Comparison of ENCODE assay signal across 11 cellular contexts in the genomic region with DNA sequence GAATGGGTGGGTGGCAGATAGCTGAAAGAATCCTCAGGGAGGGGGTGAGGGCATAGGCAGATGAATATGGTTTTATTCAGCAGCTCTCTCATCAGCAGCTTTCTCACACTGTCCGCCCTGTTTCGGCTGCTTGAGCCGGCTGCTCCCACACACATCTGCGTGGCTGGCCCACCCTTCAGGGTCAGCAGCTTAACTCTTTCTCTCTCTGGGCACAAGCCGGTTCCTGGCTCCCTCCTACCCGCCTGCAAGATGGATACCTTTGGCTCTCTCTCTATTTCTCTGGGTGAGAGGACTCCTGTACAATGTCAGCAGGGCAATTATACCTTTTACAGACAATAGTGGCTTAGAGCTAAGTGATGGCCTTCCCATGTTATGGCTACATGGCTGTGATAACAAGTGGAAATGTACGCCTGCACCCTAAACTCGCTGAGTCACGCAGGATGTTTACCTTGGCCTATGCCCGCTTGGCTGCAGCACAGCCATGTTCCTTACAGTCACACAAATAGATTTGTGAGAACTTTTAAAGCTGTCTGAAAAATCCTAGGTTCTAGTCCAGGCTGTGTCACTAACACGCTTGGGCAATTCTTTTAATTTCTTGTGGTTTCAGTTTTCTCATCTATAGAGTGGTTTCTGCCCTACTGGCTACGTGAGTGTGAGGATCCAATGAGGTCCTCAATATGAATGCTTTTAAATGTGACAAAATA. TPM values are rescaled to one million over a fixed set of nuclear protein-coding genes. Genes with fewer than 3 reads are reported as not detected.
DNase-seq lines count a peak whose midpoint lies in the region; ATAC-seq, FAIRE-seq and TF ChIP-seq lines count a peak whose summit lies in the region.
"Had no signal": no experiment of that assay in that cellular context is flagged by ENCODE, and none has a peak within 500 bp of the region (broad histone marks: within the 10 kb centered on the region; RNA-seq: fewer than 3 reads in every experiment).

No MANE protein-coding gene starts in this region.

- H3K27me3 ChIP-seq in bronchial epithelial cell (ENCODE audit: control insufficient read depth, insufficient read depth, low read length) (no peaks in the 10 kb centered on the region), thoracic aorta (replicated peaks; ENCODE audit: insufficient read depth) (no peaks in the 10 kb centered on the region), hepatocyte (no peaks in the 10 kb centered on the region)
- H3K27me3 ChIP-seq: left lung had no signal

- H3K9me3 ChIP-seq in thoracic aorta (no peaks in the 10 kb centered on the region), hepatocyte (ENCODE audit: low read depth) (no peaks in the 10 kb centered on the region)
- H3K9me3 ChIP-seq: left lung had no signal

- no peak overlapping the region for H3K4me3 Mint-ChIP-seq in activated T-cell treated with anti-CD3 and anti-CD28 coated beads, Interleukin-2, amount 50 U/mL, for 24 hours

- peaks cover 11% of the 10 kb centered on the region for H3K27me3 Mint-ChIP-seq in activated T-cell treated with anti-CD3 and anti-CD28 coated beads, Interleukin-2, amount 50 U/mL, for 24 hours

- no peaks in the 10 kb centered on the region for H3K79me2 ChIP-seq in hepatocyte

- no peak for FAIRE-seq in bronchial epithelial cell (lab: Jason Lieb, UNC)

- H3K36me3 ChIP-seq in bronchial epithelial cell (ENCODE audit: control insufficient read depth, insufficient read depth, low read length), result no peaks in the 10 kb centered on the region
- H3K36me3 ChIP-seq in thoracic aorta, result no peaks in the 10 kb centered on the region
- H3K36me3 ChIP-seq in hepatocyte (replicated peaks; ENCODE audit: insufficient read depth, low read depth), result no peaks in the 10 kb centered on the region
- H3K36me3 ChIP-seq: left lung had no signal

- H3K9me2 ChIP-seq in hepatocyte (replicated peaks; ENCODE audit: insufficient read depth), result no peaks in the 10 kb centered on the region

- peaks cover 2 to 18% of the 10 kb centered on the region in 2 donors for H3K4me1 ChIP-seq in thoracic aorta (ENCODE audit: control insufficient read depth in 1 of 2, low read depth in 2 of 2)
- H3K4me1 ChIP-seq in hepatocyte (ENCODE audit: insufficient read depth), result no peaks in the 10 kb centered on the region
- H3K4me1 ChIP-seq: left lung had no signal

- no peak overlapping the region for H2AFZ ChIP-seq in hepatocyte

- H3K36me3 Mint-ChIP-seq in activated T-cell treated with anti-CD3 and anti-CD28 coated beads, Interleukin-2, amount 50 U/mL, for 24 hours (ENCODE audit: low read depth), result no peaks in the 10 kb centered on the region

- H4K20me1 ChIP-seq in hepatocyte (ENCODE audit: insufficient read depth, poor library complexity, severe bottlenecking), result no peaks in the 10 kb centered on the region

- no peak overlapping the region for H3K4me2 ChIP-seq in hepatocyte

- H3K4me1 Mint-ChIP-seq in activated T-cell treated with anti-CD3 and anti-CD28 coated beads, Interleukin-2, amount 50 U/mL, for 24 hours (ENCODE audit: low read depth), result no peaks in the 10 kb centered on the region

- WGBS in hepatocyte (ENCODE audit: low lambda C conversion rate, missing lambda C conversion rate), result 88% methylated on average over 12 of the region's 12 CpGs

- TF ChIP-seq CTCF in bronchial epithelial cell (IDR thresholded peaks at IDR 0.05; ENCODE audit: insufficient read depth, low read length, severe bottlenecking), result no peak
- no peak for TF ChIP-seq CTCF in thoracic aorta (IDR thresholded peaks at IDR 0.05)
- TF ChIP-seq CTCF in hepatocyte (IDR thresholded peaks at IDR 0.05; ENCODE audit: poor library complexity), result no peak

- H3K27ac ChIP-seq in thoracic aorta (peak overlapping the region; percentile 18 to 67), hepatocyte (no peak overlapping the region)

- H3K4me3 ChIP-seq in bronchial epithelial cell (ENCODE audit: low read depth, low read length) (no peak overlapping the region), thoracic aorta (no peak overlapping the region), hepatocyte (no peak overlapping the region)
- H3K4me3 ChIP-seq: left lung had no signal

- DNase-seq in activated T-cell treated with anti-CD3 and anti-CD28 coated beads, Interleukin-2, amount 50 U/mL, for 24 hours, result no peak
- no peak for DNase-seq in activated T-cell treated with anti-CD3 and anti-CD28 coated beads, Interleukin-2, amount 50 U/mL, for 1 hour
- DNase-seq in bronchial epithelial cell (ENCODE audit: low read depth) (peak; percentile 56), thoracic aorta (ENCODE audit: low spot score) (no peak), hepatocyte (ENCODE audit: low spot score) (no peak), NAMALWA (ENCODE audit: low spot score) (no peak)
- DNase-seq: left lung, NCI-H1694 treated with DMSO at 0.1 percent for 48 hours, SW 1271 had no signal

- H3K9me3 Mint-ChIP-seq in activated T-cell treated with anti-CD3 and anti-CD28 coated beads, Interleukin-2, amount 50 U/mL, for 24 hours, result no peaks in the 10 kb centered on the region

- H3K27ac Mint-ChIP-seq in activated T-cell treated with anti-CD3 and anti-CD28 coated beads, Interleukin-2, amount 50 U/mL, for 24 hours, result peak overlapping the region; percentile 45

- ATAC-seq in HG03342 (IDR thresholded peaks at IDR 0.05; ENCODE audit: unreplicated experiment) (peak; percentile 68), thoracic aorta (ENCODE audit: insufficient number of reproducible peaks, low FRiP score, low read depth) (no peak), HG02610 (IDR thresholded peaks at IDR 0.05; ENCODE audit: unreplicated experiment) (no peak)

RNA-seq across cellular contexts. Expression of gene MMP20, which starts 4.1 kb away (rescaled TPM):
- total RNA-seq in bronchial epithelial cell (not detected in 2 replicates), thoracic aorta (not detected), hepatocyte (not detected in 2 replicates)
- not detected in 2 replicates for polyA plus RNA-seq in hepatocyte
- total RNA-seq: left lung had no signal
